ENCODE assay signal across 14 cellular contexts in the genomic region with DNA sequence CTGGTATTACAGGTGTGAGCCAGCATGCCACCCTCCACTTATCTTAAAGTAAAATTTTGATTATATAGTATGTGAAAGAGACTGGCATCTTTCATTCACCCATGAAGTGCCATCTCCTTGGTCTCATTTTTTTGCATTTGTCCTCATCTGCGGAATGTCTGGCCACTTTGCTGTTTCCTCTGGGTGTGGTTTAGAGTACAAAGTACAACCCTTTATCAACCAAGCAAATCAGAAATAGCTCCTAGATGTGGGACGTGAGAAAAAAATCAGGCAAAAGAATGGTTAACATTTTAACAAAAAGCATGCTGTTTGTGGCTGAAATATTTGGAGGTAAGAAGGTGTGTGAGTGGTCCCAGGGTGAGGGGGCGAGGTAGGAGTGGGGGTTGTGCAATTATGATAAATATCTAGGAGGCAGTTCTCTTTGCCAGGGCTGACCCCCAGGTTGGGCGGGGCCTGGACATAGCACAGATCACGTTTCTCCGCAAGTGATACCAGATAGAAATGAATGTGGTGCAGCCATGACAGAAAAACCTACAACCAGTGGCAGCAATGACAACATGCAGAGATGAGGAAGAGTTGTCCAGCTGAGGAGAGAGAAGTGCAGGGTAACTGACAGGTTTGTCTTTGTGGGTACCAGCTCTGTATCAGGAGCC.
DNase-seq lines count a peak whose midpoint lies in the region; ATAC-seq, FAIRE-seq and TF ChIP-seq lines count a peak whose summit lies in the region.
"Had no signal": no experiment of that assay in that cellular context is flagged by ENCODE, and none has a peak within 500 bp of the region (broad histone marks: within the 10 kb centered on the region; RNA-seq: fewer than 3 reads in every experiment).

No MANE protein-coding gene starts in this region.

- peak overlapping the region; percentile 71 for H2AK5ac ChIP-seq in IMR-90 (ENCODE audit: low read depth, low read length)

- H3K27me3 ChIP-seq in Caco-2 (replicated peaks; ENCODE audit: control insufficient read depth, insufficient read depth, low read length), result no peaks in the 10 kb centered on the region
- no peaks in the 10 kb centered on the region for H3K27me3 ChIP-seq in IMR-90 (ENCODE audit: control insufficient read depth, insufficient read depth, low read length)
- H3K27me3 ChIP-seq in endothelial cell of umbilical vein (ENCODE audit: control insufficient read depth in 2 of 2, insufficient read depth in 2 of 2, low read length in 2 of 2), result no peaks in the 10 kb centered on the region
- H3K27me3 ChIP-seq: thyroid gland had no signal

- H3K9me3 ChIP-seq in Caco-2, result no peaks in the 10 kb centered on the region
- no peaks in the 10 kb centered on the region for H3K9me3 ChIP-seq in IMR-90 (ENCODE audit: control insufficient read depth, insufficient read depth, low read length)
- H3K9me3 ChIP-seq in endothelial cell of umbilical vein (replicated peaks; ENCODE audit: control insufficient read depth, insufficient read depth, low read length), result no peaks in the 10 kb centered on the region
- H3K9me3 ChIP-seq: thyroid gland had no signal

- no peak overlapping the region for H3K56ac ChIP-seq in IMR-90 (ENCODE audit: extremely low read depth, insufficient read depth, low read length)

- peaks cover 6% of the 10 kb centered on the region for H3K36me3 Mint-ChIP-seq in Caco-2 (ENCODE audit: insufficient read depth, unreplicated experiment)
- H3K36me3 Mint-ChIP-seq: activated CD8-positive, alpha-beta memory T cell treated with anti-CD3 and anti-CD28 coated beads, Interleukin-2, amount 10 ng/mL, durations not matched to agents 7 days and 5 days; CD14-positive monocyte had no signal

- peak overlapping the region; percentile 84 for H3K27ac Mint-ChIP-seq in Caco-2 (ENCODE audit: unreplicated experiment)

- peak overlapping the region in 1 of 2 experiments; percentile 24; a peak in 1 of 4 replicates for H4K8ac ChIP-seq in IMR-90 (ENCODE audit: low read depth in 2 of 2, low read length in 2 of 2)

- H3K9me1 ChIP-seq in IMR-90 (ENCODE audit: insufficient read depth, low read length), result peaks cover 6% of the 10 kb centered on the region
- no peaks in the 10 kb centered on the region for H3K9me1 ChIP-seq in endothelial cell of umbilical vein (replicated peaks; ENCODE audit: control insufficient read depth, extremely low read depth, insufficient read depth, low read length)

- H3K4ac ChIP-seq in IMR-90 (ENCODE audit: low read depth, low read length), result peak overlapping the region; percentile 73

- peak overlapping the region; percentile 49 for H2AFZ ChIP-seq in IMR-90 (replicated peaks; ENCODE audit: low read length, poor library complexity)
- no peak overlapping the region for H2AFZ ChIP-seq in endothelial cell of umbilical vein (ENCODE audit: low read depth, low read length)

- ATAC-seq in IMR-90 (ENCODE audit: low read depth) (no peak), HG02588 (IDR thresholded peaks at IDR 0.05; ENCODE audit: unreplicated experiment) (no peak), GM18867 (IDR thresholded peaks at IDR 0.05; ENCODE audit: unreplicated experiment) (no peak)
- ATAC-seq: activated CD8-positive, alpha-beta memory T cell treated with anti-CD3 and anti-CD28 coated beads, Interleukin-2, amount 10 ng/mL, durations not matched to agents 7 days and 5 days had no signal

- H4K5ac ChIP-seq in IMR-90 (ENCODE audit: low read depth, low read length), result peak overlapping the region; percentile 40

- H3K27ac ChIP-seq in IMR-90 (ENCODE audit: insufficient read depth, low read length), result no peak overlapping the region
- no peak overlapping the region for H3K27ac ChIP-seq in endothelial cell of umbilical vein (ENCODE audit: insufficient read depth, low read depth, low read length)
- H3K27ac ChIP-seq: thyroid gland had no signal

- CTCF ChIA-PET in Caco-2 (lab: Charles Lee), result interaction anchor here (0.5 to 1.4 kb wide), 3 partner anchors 18 to 123 kb away, joined by 4 to 10 read pairs (median 5); no protein-coding TSS in a partner anchor
- CTCF ChIA-PET in IMR-90 (lab: Yijun Ruan, JAX), result interaction anchor here (0.8 to 1.9 kb wide), 4 partner anchors 63 to 271 kb away, joined by 3 to 5 read pairs (median 4); a partner anchor contains a TSS
- CTCF ChIA-PET in endothelial cell of umbilical vein (lab: Charles Lee), result interaction anchor here (1.1 to 1.7 kb wide), 2 partner anchors 10 to 62 kb away, joined by 3 to 6 read pairs; no protein-coding TSS in a partner anchor

- H3K14ac ChIP-seq in IMR-90 (replicated peaks; ENCODE audit: low read depth, low read length), result peak overlapping the region; percentile 51

- no CpG with 5 or more reads among the region's 6 CpGs for WGBS in IMR-90 (ENCODE audit: extremely low coverage in 2 of 2, insufficient read length in 1 of 2), 2 experiments

- H2AK9ac ChIP-seq in IMR-90 (replicated peaks; ENCODE audit: low read depth, low read length, poor library complexity), result peak overlapping the region; percentile 45

- peak overlapping the region; percentile 78 for H3K4me3 Mint-ChIP-seq in Caco-2 (ENCODE audit: unreplicated experiment)

- H2BK5ac ChIP-seq in IMR-90 (ENCODE audit: low read depth, low read length, poor library complexity, severe bottlenecking), result peak overlapping the region; percentile 55

- peak overlapping the region; percentile 69 for H2BK120ac ChIP-seq in IMR-90 (ENCODE audit: low read depth, low read length)

- H4K20me1 ChIP-seq in IMR-90 (ENCODE audit: insufficient read depth, low read length), result no peaks in the 10 kb centered on the region
- no peaks in the 10 kb centered on the region for H4K20me1 ChIP-seq in endothelial cell of umbilical vein (replicated peaks; ENCODE audit: control insufficient read depth, extremely low read depth, insufficient read depth, low read length)

- DNase-seq in Caco-2 (peak; percentile 66 to 75), IMR-90 (no peak), endothelial cell of umbilical vein (ENCODE audit: low read depth, low spot score) (no peak), renal cortical epithelial cell (ENCODE audit: low read depth) (peak; percentile 18), NOMO-1 treated with DMSO at 0.1 percent for 48 hours (lab: John Stamatoyannopoulos, UW; ENCODE audit: unreplicated experiment) (no peak), superior temporal gyrus (ENCODE audit: extremely low spot score) (no peak)
- DNase-seq: activated CD8-positive, alpha-beta memory T cell treated with anti-CD3 and anti-CD28 coated beads, Interleukin-2, amount 10 ng/mL, durations not matched to agents 7 days and 5 days; cerebellar nuclear complex; islet precursor cell; thyroid gland had no signal

- peak overlapping the region; percentile 89 for H2BK20ac ChIP-seq in IMR-90 (ENCODE audit: low read depth, low read length)

- H3K4me1 ChIP-seq in Caco-2, result peaks cover 28% of the 10 kb centered on the region
- peaks cover 16% of the 10 kb centered on the region for H3K4me1 ChIP-seq in IMR-90 (ENCODE audit: control insufficient read depth, insufficient read depth, low read length)
- H3K4me1 ChIP-seq in endothelial cell of umbilical vein (ENCODE audit: control insufficient read depth, extremely low read depth, insufficient read depth, low read length), result peaks cover 12% of the 10 kb centered on the region

- H3K79me2 ChIP-seq in endothelial cell of umbilical vein (ENCODE audit: control insufficient read depth, insufficient read depth, low read length), result no peaks in the 10 kb centered on the region

- H3K27me3 Mint-ChIP-seq in Caco-2 (ENCODE audit: insufficient read depth, unreplicated experiment), result no peaks in the 10 kb centered on the region

- in situ Hi-C loops in IMR-90 (cut with MboI; ENCODE audit: low sequenced_read_pairs), result no loop called here

- no peak overlapping the region for H3K4me2 ChIP-seq in IMR-90 (ENCODE audit: low read depth, low read length)
- H3K4me2 ChIP-seq in endothelial cell of umbilical vein (ENCODE audit: insufficient read depth, low read length), result no peak overlapping the region

- H3K9ac ChIP-seq in IMR-90 (ENCODE audit: low read depth, low read length), result no peak overlapping the region
- H3K9ac ChIP-seq in endothelial cell of umbilical vein (replicated peaks; ENCODE audit: extremely low read depth, insufficient read depth, low read length), result no peak overlapping the region

- no peaks in the 10 kb centered on the region for H3K36me3 ChIP-seq in Caco-2 (ENCODE audit: control insufficient read depth, insufficient read depth, low read length)
- no peaks in the 10 kb centered on the region for H3K36me3 ChIP-seq in IMR-90 (ENCODE audit: control insufficient read depth, insufficient read depth, low read length)
- H3K36me3 ChIP-seq in endothelial cell of umbilical vein (ENCODE audit: control insufficient read depth in 2 of 2, extremely low read depth in 1 of 2, insufficient read depth in 2 of 2, low read length in 2 of 2), result no peaks in the 10 kb centered on the region
- H3K36me3 ChIP-seq: thyroid gland had no signal

- H3K4me1 Mint-ChIP-seq in Caco-2 (ENCODE audit: low read depth, unreplicated experiment), result peaks cover 27% of the 10 kb centered on the region

- H2BK15ac ChIP-seq in IMR-90 (ENCODE audit: low read depth, low read length), result peak overlapping the region; percentile 84; the same call in 1 of the 3 replicates

- H4K91ac ChIP-seq in IMR-90 (ENCODE audit: insufficient read depth, low read depth, low read length), result peak overlapping the region; percentile 13

- TF ChIP-seq CTCF in Caco-2 (IDR thresholded peaks at IDR 0.05; ENCODE audit: insufficient read depth in 1 of 2, low read depth in 1 of 2, low read length in 1 of 2, severe bottlenecking in 1 of 2, unreplicated experiment in 1 of 2) (no peak), IMR-90 (conservative IDR thresholded peaks at IDR 0.05; ENCODE audit: low read depth, low read length) (no peak), endothelial cell of umbilical vein (IDR thresholded peaks at IDR 0.05; ENCODE audit: extremely low read depth in 1 of 2, insufficient read depth in 1 of 2, low read depth in 1 of 2, low read length in 2 of 2) (no peak)

- TF ChIP-seq RAD21 in IMR-90 (IDR thresholded peaks at IDR 0.05; ENCODE audit: low read length), result no peak

- dilution Hi-C loops in IMR-90 (cut with HindIII; ENCODE audit: low sequenced_read_pairs, unreplicated experiment), result no loop called here
- dilution Hi-C loops in endothelial cell of umbilical vein (cut with MboI; ENCODE audit: extremely low pct_ligation_motif_present, low sequenced_read_pairs), result no loop called here

- BruUV-seq in Caco-2 (replicated peaks; lab: Mats Ljungman, UMichigan), result no TSS peak
- BruUV-seq in IMR-90 (replicated peaks; lab: Mats Ljungman, UMichigan), result no TSS peak
- BruUV-seq in endothelial cell of umbilical vein (replicated peaks; lab: Mats Ljungman, UMichigan), result no TSS peak

- peak overlapping the region; percentile 62; the same call in 1 of the 2 replicates for H3K18ac ChIP-seq in IMR-90 (ENCODE audit: low read depth, low read length)

- H3K4me3 ChIP-seq in Caco-2 (ENCODE audit: low read depth, low read length) (peak overlapping the region; percentile 5; the same call in 1 of the 2 replicates), IMR-90 (ENCODE audit: insufficient read depth, low read depth, low read length) (no peak overlapping the region), endothelial cell of umbilical vein (replicated peaks in 1 of 3; ENCODE audit: insufficient read depth in 1 of 3, low read depth in 1 of 3, low read length in 3 of 3) (no peak overlapping the region)
- H3K4me3 ChIP-seq: thyroid gland had no signal

- intact Hi-C loops in Caco-2 (cut with micrococcal nuclease; ENCODE audit: unreplicated experiment), result loop anchor here (2.0 to 5.0 kb wide), 3 partner anchors 53 to 121 kb away; no protein-coding TSS in a partner anchor
- intact Hi-C loops in IMR-90 (cut with micrococcal nuclease), result loop anchor here (5.0 kb wide), 2 partner anchors 38 to 122 kb away; no protein-coding TSS in a partner anchor
- intact Hi-C loops in endothelial cell of umbilical vein (cut with micrococcal nuclease), result loop anchor here (5.0 kb wide), 1 partner anchor 72 kb away; no protein-coding TSS in a partner anchor

- no peaks in the 10 kb centered on the region for H3K79me1 ChIP-seq in IMR-90 (ENCODE audit: low read depth in 1 of 2, low read length in 2 of 2)

- peak overlapping the region; percentile 36 for H3K23ac ChIP-seq in IMR-90 (ENCODE audit: low read depth, low read length)

- POLR2A ChIA-PET in Caco-2 (lab: Charles Lee) (interaction anchor here (1.5 to 2.4 kb wide), 2 partner anchors 19 to 116 kb away, joined by 12 to 18 read pairs; a partner anchor contains a TSS), IMR-90 (lab: Charles Lee; ENCODE audit: unreplicated experiment) (no interaction called here), endothelial cell of umbilical vein (lab: Charles Lee) (interaction anchor here (1.1 kb wide), 1 partner anchor 19 kb away, joined by 3 read pairs; no protein-coding TSS in a partner anchor)

- no peaks in the 10 kb centered on the region for H3K9me3 Mint-ChIP-seq in Caco-2 (ENCODE audit: unreplicated experiment)

- peak; percentile 18 for FAIRE-seq in endothelial cell of umbilical vein (lab: Jason Lieb, UNC)
- FAIRE-seq: endometrium had no signal

- no peak for TF ChIP-seq POLR2A in IMR-90 (IDR thresholded peaks at IDR 0.05; ENCODE audit: low read depth, low read length)
- TF ChIP-seq POLR2A in endothelial cell of umbilical vein (IDR thresholded peaks at IDR 0.05; ENCODE audit: low read depth, low read length), result no peak

Comparison
In these comparisons a context has a peak if more than half of its experiments do, and no peak if none do; other contexts are left out.
1. DNase-seq: peak in Caco-2 (2 of 2) and renal cortical epithelial cell (single experiment); none in IMR-90 (single experiment), endothelial cell of umbilical vein (single experiment), NOMO-1 treated with DMSO at 0.1 percent for 48 hours (single experiment) and superior temporal gyrus (single experiment).